28 cellular contexts compared by ENCODE assay signal in genomic region chr6:155755452-155755851, GRCh38.
"Had no signal": no experiment of that assay in that cellular context is flagged by ENCODE, and none has a peak within 500 bp of the region (broad histone marks: within the 10 kb centered on the region; RNA-seq: fewer than 3 reads in every experiment).

No MANE protein-coding gene starts in this region.

- H3K9me3 ChIP-seq: esophagus squamous epithelium, neutrophil, pancreas, right lobe of liver, vagina had no signal

- H3K4me2 ChIP-seq: smooth muscle cell had no signal

- H3K4me3 ChIP-seq: coronary artery, esophagus squamous epithelium, gastrocnemius medialis, mucosa of descending colon, pancreas, right lobe of liver, smooth muscle cell, suprapubic skin, vagina had no signal

- H3K36me3 ChIP-seq: esophagus squamous epithelium, gastrocnemius medialis, neutrophil, pancreas, right lobe of liver, suprapubic skin, vagina had no signal

- H3K27me3 ChIP-seq: esophagus squamous epithelium, gastrocnemius medialis, neutrophil, pancreas, right lobe of liver, suprapubic skin, vagina had no signal

- DNase-seq: dermis blood vessel endothelial cell; effector memory CD8-positive, alpha-beta T cell; erythroblast; esophagus squamous epithelium; foreskin fibroblast; gastrocnemius medialis; head of caudate nucleus; kidney; mesenchymal stem cell; mucosa of descending colon; naive B cell; pancreas; retina; right lobe of liver; stimulated activated CD4-positive, alpha-beta T cell treated with anti-CD3 and anti-CD28 coated beads, Interleukin-12 subunit alpha, Interleukin-12 subunit beta, amount 100 ng/mL, for 4 hours; stimulated activated CD4-positive, alpha-beta T cell treated with anti-CD3 and anti-CD28 coated beads, Interleukin-1b, Interleukin-23, amount 100 ng/mL, for 48 hours; stimulated activated CD4-positive, alpha-beta T cell treated with anti-CD3 and anti-CD28 coated beads, Interleukin-4, amount 100 ng/mL, for 1 hour; stimulated activated CD8-positive, alpha-beta memory T cell treated with anti-CD3 and anti-CD28 coated beads, Interleukin-4, amount 100 ng/mL, for 48 hours; stimulated activated naive CD4-positive, alpha-beta T cell; stimulated activated naive CD8-positive, alpha-beta T cell treated with anti-CD3 and anti-CD28 coated beads, Interleukin-15, amount 100 ng/mL, for 72 hours; trophoblast cell had no signal

- H3K4me1 ChIP-seq: esophagus squamous epithelium, gastrocnemius medialis, pancreas, right lobe of liver, vagina had no signal

- H3K27ac ChIP-seq: coronary artery, esophagus squamous epithelium, gastrocnemius medialis, neutrophil, pancreas, right lobe of liver, suprapubic skin, vagina had no signal

- ATAC-seq: effector memory CD8-positive, alpha-beta T cell; gastrocnemius medialis; left lobe of liver; mucosa of descending colon; natural killer cell treated with Interleukin-12 subunit alpha and Interleukin-12 subunit beta and Interleukin-15 and Interleukin-18, amount 100 ng/mL, for 72 hours; pancreas; right lobe of liver; stimulated activated naive CD8-positive, alpha-beta T cell treated with anti-CD3 and anti-CD28 coated beads, Interleukin-15, amount 100 ng/mL, for 72 hours had no signal
